In genomic region chr4:23967281-23967680, GRCh38 we compare ENCODE assay signal across 7 cellular contexts.
"Had no signal": no experiment of that assay in that cellular context is flagged by ENCODE, and none has a peak within 500 bp of the region (broad histone marks: within the 10 kb centered on the region; RNA-seq: fewer than 3 reads in every experiment).

No MANE protein-coding gene starts in this region.

- H2AFZ ChIP-seq: GM23248 had no signal

- ATAC-seq: HCT116 had no signal

- DNase-seq: GM23248, GOT3, HCEC 1CT, HFFc6 had no signal

- H3K9me3 Mint-ChIP-seq: H9, HFFc6 had no signal

- H3K4me1 ChIP-seq: HAP-1 had no signal

- H3K27ac ChIP-seq: GM23248 had no signal

- H3K4me3 ChIP-seq: GM23248, HAP-1 had no signal

- H3K27ac Mint-ChIP-seq: HFFc6 had no signal

- H3K36me3 ChIP-seq: HAP-1 had no signal

- H3K4me3 Mint-ChIP-seq: H9, HFFc6 had no signal
